ENCODE assay signal across 8 cellular contexts in the genomic region with DNA sequence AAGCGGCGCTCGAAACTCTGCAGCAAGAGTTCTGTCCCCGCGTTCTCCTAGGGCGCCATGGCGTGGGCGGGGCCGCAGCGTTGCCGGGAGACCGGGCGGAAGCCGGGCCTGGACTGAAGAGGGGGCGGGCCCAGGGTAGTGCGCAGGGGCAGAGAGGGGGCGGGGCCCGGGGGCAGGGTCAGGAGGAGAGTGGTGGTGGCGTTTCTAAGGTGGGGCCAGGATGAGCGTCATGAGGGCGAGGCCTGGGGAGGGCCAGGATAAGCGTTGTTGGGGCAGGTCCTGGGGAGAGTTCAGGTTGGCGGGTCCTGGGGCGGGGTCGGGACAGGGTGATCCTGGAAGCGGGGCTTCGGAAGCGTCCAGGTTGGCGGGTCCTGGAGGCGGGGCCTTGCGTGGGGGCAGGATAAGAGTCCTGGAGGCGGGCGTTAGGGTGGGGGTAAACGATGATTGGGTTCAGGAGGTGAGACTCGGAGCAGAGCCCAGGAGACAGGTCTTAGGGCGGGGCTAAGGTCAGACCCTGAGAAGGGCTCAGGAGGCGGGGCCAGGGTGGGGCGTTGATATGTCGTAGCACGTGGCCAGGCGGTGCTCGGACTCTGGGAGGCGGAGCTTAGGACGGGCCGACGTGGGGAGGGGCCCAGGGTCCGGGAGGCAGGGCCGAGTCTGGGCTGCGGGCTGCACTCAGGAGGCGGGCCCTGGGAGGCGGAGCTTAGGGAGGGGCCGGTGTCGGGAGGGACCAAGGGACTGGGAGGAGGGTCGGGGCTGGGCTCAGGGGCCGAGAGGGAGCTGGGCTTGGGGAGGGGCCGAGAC.
A peak's percentile ranks its signal among the peaks of the same experiment; 100 is the strongest.
DNase-seq lines count a peak whose midpoint lies in the region; ATAC-seq, FAIRE-seq and TF ChIP-seq lines count a peak whose summit lies in the region.
"Not testable (repeated sequence)": the region's sequence is repeated elsewhere in the genome, so short reads cannot be mapped to it uniquely, and the experiment has no call there.

No MANE protein-coding gene starts in this region.

- peaks cover 15% of the 10 kb centered on the region for H3K4me1 ChIP-seq in DND-41 (ENCODE audit: insufficient read depth, low read length)
- not testable (repeated sequence) for H3K4me1 ChIP-seq in GM23248 (ENCODE audit: insufficient read depth); Karpas-422 (ENCODE audit: low read length); fibroblast of lung (ENCODE audit: control insufficient read depth, extremely low read depth, insufficient read depth, low read length)

- DNase-seq in DND-41 = peak; percentile 99
- DNase-seq in GM23248 = peak; percentile 99
- DNase-seq in Karpas-422 = peak; percentile 99
- DNase-seq in RCC 7860 (ENCODE audit: low spot score) = peak; percentile 96
- peak; percentile 97 to 99 for DNase-seq in fibroblast of lung (ENCODE audit: low read depth in 2 of 2)
- peak; percentile 96 to 99 (median 98) for DNase-seq in naive thymus-derived CD8-positive, alpha-beta T cell
- DNase-seq in stimulated activated naive B cell treated with anti-CD40 and anti-IgM and Interleukin-4, amounts not matched to agents 10 μg/mL and 1 μg/mL and 100 μg/mL, for 72 hours = peak; percentile 100

- H3K27ac Mint-ChIP-seq in activated T-helper 17 cell treated with anti-CD3 and anti-CD28 coated beads, Interleukin-2, amount 50 U/mL, for 72 hours = peak overlapping the region; percentile 89
- H3K27ac Mint-ChIP-seq in naive thymus-derived CD8-positive, alpha-beta T cell = peak overlapping the region; percentile 85 to 99 (median 98)
- H3K27ac Mint-ChIP-seq in stimulated activated naive B cell treated with anti-CD40 and anti-IgM and Interleukin-4, amounts not matched to agents 10 μg/mL and 1 μg/mL and 100 μg/mL, for 72 hours = peak overlapping the region; percentile 96

- H3K4me3 Mint-ChIP-seq in activated T-helper 17 cell treated with anti-CD3 and anti-CD28 coated beads, Interleukin-2, amount 50 U/mL, for 72 hours = peak overlapping the region; percentile 90
- peak overlapping the region; percentile 89 to 96 (median 93) for H3K4me3 Mint-ChIP-seq in naive thymus-derived CD8-positive, alpha-beta T cell
- peak overlapping the region; percentile 91 to 93 for H3K4me3 Mint-ChIP-seq in stimulated activated naive B cell treated with anti-CD40 and anti-IgM and Interleukin-4, amounts not matched to agents 10 μg/mL and 1 μg/mL and 100 μg/mL, for 72 hours

- not testable (repeated sequence) for H3K27me3 ChIP-seq in DND-41 (ENCODE audit: insufficient read depth, low read length, poor library complexity); GM23248 (replicated peaks; ENCODE audit: insufficient read depth); Karpas-422 (ENCODE audit: low read length); fibroblast of lung (ENCODE audit: control insufficient read depth, insufficient read depth, low read length)

- H4K20me1 ChIP-seq in DND-41 (ENCODE audit: insufficient read depth, low read length); GM23248 (ENCODE audit: insufficient read depth); Karpas-422 (ENCODE audit: insufficient read depth, low read depth, low read length); fibroblast of lung (ENCODE audit: control insufficient read depth, extremely low read depth, insufficient read depth, low read length): not testable (repeated sequence)

- not testable (repeated sequence) for H3K4me1 Mint-ChIP-seq in activated T-helper 17 cell treated with anti-CD3 and anti-CD28 coated beads, Interleukin-2, amount 50 U/mL, for 72 hours
- H3K4me1 Mint-ChIP-seq in naive thymus-derived CD8-positive, alpha-beta T cell = peaks cover 3 to 15% (median 8%) of the 10 kb centered on the region in 4 donors
- H3K4me1 Mint-ChIP-seq in stimulated activated naive B cell treated with anti-CD40 and anti-IgM and Interleukin-4, amounts not matched to agents 10 μg/mL and 1 μg/mL and 100 μg/mL, for 72 hours = peaks cover 10 to 18% of the 10 kb centered on the region in 2 donors

- H3K9ac ChIP-seq in DND-41 (ENCODE audit: low read depth, low read length) (peak overlapping the region; percentile 61), GM23248 (peak overlapping the region; percentile 93), Karpas-422 (ENCODE audit: low read length) (peak overlapping the region; percentile 86), fibroblast of lung (ENCODE audit: insufficient read depth, low read length) (peak overlapping the region; percentile 90)

- peak; percentile 96 for ATAC-seq in DND-41 (ENCODE audit: insufficient read depth, low read depth)
- peak; percentile 100 for ATAC-seq in activated T-helper 17 cell treated with anti-CD3 and anti-CD28 coated beads, Interleukin-2, amount 50 U/mL, for 72 hours (replicated peaks)
- peak; percentile 95 to 98 for ATAC-seq in naive thymus-derived CD8-positive, alpha-beta T cell
- peak; percentile 100 for ATAC-seq in stimulated activated naive B cell treated with anti-CD40 and anti-IgM and Interleukin-4, amounts not matched to agents 10 μg/mL and 1 μg/mL and 100 μg/mL, for 72 hours (replicated peaks)

- not testable (repeated sequence) for H3K36me3 ChIP-seq in DND-41 (ENCODE audit: insufficient read depth, low read length); GM23248 (ENCODE audit: low read depth); Karpas-422 (ENCODE audit: insufficient read depth, low read length); fibroblast of lung (ENCODE audit: control insufficient read depth, insufficient read depth, low read length)

- in situ Hi-C loops in GM23248 (cut with MboI) = not testable (repeated sequence)

- H3K27ac ChIP-seq in DND-41 (ENCODE audit: low read length) (peak overlapping the region; percentile 71), GM23248 (peak overlapping the region; percentile 97), Karpas-422 (ENCODE audit: low read length) (peak overlapping the region; percentile 53; the same call in 1 of the 2 replicates), fibroblast of lung (ENCODE audit: insufficient read depth, low read length) (peak overlapping the region; percentile 99)

- H3K9me2 ChIP-seq in GM23248 (ENCODE audit: insufficient read depth); Karpas-422 (replicated peaks; ENCODE audit: insufficient read depth, low read length): not testable (repeated sequence)

- H3K36me3 Mint-ChIP-seq in activated T-helper 17 cell treated with anti-CD3 and anti-CD28 coated beads, Interleukin-2, amount 50 U/mL, for 72 hours (ENCODE audit: low read depth); naive thymus-derived CD8-positive, alpha-beta T cell; stimulated activated naive B cell treated with anti-CD40 and anti-IgM and Interleukin-4, amounts not matched to agents 10 μg/mL and 1 μg/mL and 100 μg/mL, for 72 hours: not testable (repeated sequence)

- FAIRE-seq in RCC 7860 (lab: Jason Lieb, UNC) = peak; percentile 83

- H3K4me2 ChIP-seq in DND-41 (ENCODE audit: insufficient read depth, low read length) = peak overlapping the region; percentile 93
- H3K4me2 ChIP-seq in GM23248 (ENCODE audit: unreplicated experiment) = peak overlapping the region; percentile 79
- H3K4me2 ChIP-seq in Karpas-422 (ENCODE audit: low read depth, low read length, poor library complexity, severe bottlenecking) = peak overlapping the region; percentile 77
- H3K4me2 ChIP-seq in fibroblast of lung (ENCODE audit: extremely low read depth, insufficient read depth, low read length) = peak overlapping the region; percentile 35

- H3F3A ChIP-seq in GM23248 (ENCODE audit: insufficient read depth) = not testable (repeated sequence)

- H3K9me3 Mint-ChIP-seq in activated T-helper 17 cell treated with anti-CD3 and anti-CD28 coated beads, Interleukin-2, amount 50 U/mL, for 72 hours; naive thymus-derived CD8-positive, alpha-beta T cell; stimulated activated naive B cell treated with anti-CD40 and anti-IgM and Interleukin-4, amounts not matched to agents 10 μg/mL and 1 μg/mL and 100 μg/mL, for 72 hours: not testable (repeated sequence)

- H3K4me3 ChIP-seq in DND-41 (ENCODE audit: low read depth in 1 of 2, low read length in 2 of 2) = peak overlapping the region; percentile 49 to 75; a peak in 3 of 4 replicates
- H3K4me3 ChIP-seq in GM23248 = peak overlapping the region; percentile 78
- H3K4me3 ChIP-seq in Karpas-422 (ENCODE audit: low read length) = peak overlapping the region; percentile 83
- H3K4me3 ChIP-seq in fibroblast of lung (replicated peaks in 1 of 4; ENCODE audit: control extremely low read depth in 1 of 4, insufficient read depth in 1 of 4, low read depth in 3 of 4, low read length in 4 of 4) = peak overlapping the region; percentile 42 to 70 (median 62)

- WGBS in GM23248 (ENCODE audit: low coverage in 1 of 2, low lambda C conversion rate in 2 of 2, missing lambda C conversion rate in 2 of 2), 2 experiments = 0 to 1% methylated on average over 12 to 56 of the region's 56 CpGs

- H3K9me3 ChIP-seq in DND-41 (ENCODE audit: insufficient read depth, low read length, severe bottlenecking); GM23248 (ENCODE audit: low read depth); Karpas-422 (ENCODE audit: low read length); fibroblast of lung (ENCODE audit: control insufficient read depth, insufficient read depth, low read depth, low read length): not testable (repeated sequence)

- H2AFZ ChIP-seq in DND-41 (ENCODE audit: low read depth, low read length) (peak overlapping the region; percentile 76), GM23248 (peak overlapping the region; percentile 39; the same call in 1 of the 2 replicates), Karpas-422 (ENCODE audit: low read length) (0 out of 2 replicates have a peak overlapping the region, but pooled peaks have one; percentile 3), fibroblast of lung (ENCODE audit: low read length) (peak overlapping the region; percentile 41)

- not testable (repeated sequence) for H3K27me3 Mint-ChIP-seq in activated T-helper 17 cell treated with anti-CD3 and anti-CD28 coated beads, Interleukin-2, amount 50 U/mL, for 72 hours; naive thymus-derived CD8-positive, alpha-beta T cell; stimulated activated naive B cell treated with anti-CD40 and anti-IgM and Interleukin-4, amounts not matched to agents 10 μg/mL and 1 μg/mL and 100 μg/mL, for 72 hours

- POLR2A ChIA-PET in naive thymus-derived CD8-positive, alpha-beta T cell (lab: Charles Lee) = not testable (repeated sequence)

- H3K79me2 ChIP-seq in DND-41 (ENCODE audit: insufficient read depth, low read length); GM23248 (ENCODE audit: insufficient read depth); Karpas-422 (ENCODE audit: low read length); fibroblast of lung (ENCODE audit: control insufficient read depth, insufficient read depth, low read length): not testable (repeated sequence)

- TF ChIP-seq CTCF in DND-41 (IDR thresholded peaks at IDR 0.05; ENCODE audit: borderline replicate concordance, extremely low read depth, low read length, poor library complexity, severe bottlenecking); fibroblast of lung (conservative IDR thresholded peaks at IDR 0.05 in 1 of 2, IDR thresholded peaks at IDR 0.05 in 1 of 2; ENCODE audit: low read depth in 1 of 2, low read length in 2 of 2): not testable (repeated sequence)

Comparison
In these comparisons a context has a peak if more than half of its experiments do, and no peak if none do; other contexts are left out.
1. Peak in every context shown above with its lines: DNase-seq, ATAC-seq, H3K4me3 ChIP-seq and H3K27ac ChIP-seq.
2. H2AFZ ChIP-seq: peak in every context shown above with its lines; median percentile 76 in DND-41; 41 in fibroblast of lung; 39 in GM23248; 3 in Karpas-422.
3. H3K4me2 ChIP-seq: peak in every context shown above with its lines; median percentile 93 in DND-41; 79 in GM23248; 77 in Karpas-422; 35 in fibroblast of lung.